In genomic region chrX:110418220-110418856, GRCh38 we compare ENCODE assay signal across 9 cellular contexts. TPM values are rescaled to one million over a fixed set of nuclear protein-coding genes. Genes with fewer than 3 reads are reported as not detected.
DNase-seq lines count a peak whose midpoint lies in the region; ATAC-seq and TF ChIP-seq lines count a peak whose summit lies in the region.
"Had no signal": no experiment of that assay in that cellular context is flagged by ENCODE, and none has a peak within 500 bp of the region (broad histone marks: within the 10 kb centered on the region; RNA-seq: fewer than 3 reads in every experiment).

No MANE protein-coding gene starts in this region.

- no peak for ATAC-seq in HG02981 (IDR thresholded peaks at IDR 0.05; ENCODE audit: unreplicated experiment)

- H3K36me3 Mint-ChIP-seq in activated naive CD4-positive, alpha-beta T cell treated with anti-CD3 and anti-CD28 coated beads, Interleukin-2, amount 10 ng/mL, durations not matched to agents 7 days and 5 days = no peaks in the 10 kb centered on the region

- H3K4me1 Mint-ChIP-seq in activated naive CD4-positive, alpha-beta T cell treated with anti-CD3 and anti-CD28 coated beads, Interleukin-2, amount 10 ng/mL, durations not matched to agents 7 days and 5 days = no peaks in the 10 kb centered on the region

- H3K36me3 ChIP-seq in BJ (ENCODE audit: control insufficient read depth, insufficient read depth, low read length) = no peaks in the 10 kb centered on the region

- H3K4me3 Mint-ChIP-seq in activated naive CD4-positive, alpha-beta T cell treated with anti-CD3 and anti-CD28 coated beads, Interleukin-2, amount 10 ng/mL, durations not matched to agents 7 days and 5 days = no peak overlapping the region
- H3K4me3 Mint-ChIP-seq: central memory CD8-positive, alpha-beta T cell had no signal

- H3K9me3 Mint-ChIP-seq in activated naive CD4-positive, alpha-beta T cell treated with anti-CD3 and anti-CD28 coated beads, Interleukin-2, amount 10 ng/mL, durations not matched to agents 7 days and 5 days = no peaks in the 10 kb centered on the region
- H3K9me3 Mint-ChIP-seq: central memory CD8-positive, alpha-beta T cell had no signal

- H3K27me3 ChIP-seq in BJ (ENCODE audit: control insufficient read depth, insufficient read depth, low read length) = no peaks in the 10 kb centered on the region

- DNase-seq in BJ (ENCODE audit: low read depth) (no peak), Kasumi-1 (lab: John Stamatoyannopoulos, UW) (peak; percentile 36 to 43), amniotic epithelial cell (ENCODE audit: low read depth) (peak; percentile 79), kidney tubule cell (ENCODE audit: low spot score) (peak; percentile 54), GF-D8 (lab: John Stamatoyannopoulos, UW) (no peak)
- no peak for DNase-seq in activated naive CD4-positive, alpha-beta T cell treated with anti-CD3 and anti-CD28 coated beads, Interleukin-2, amount 10 ng/mL, durations not matched to agents 7 days and 5 days
- no peak for DNase-seq in activated CD8-positive, alpha-beta memory T cell treated with anti-CD3 and anti-CD28 coated beads, Interleukin-2, amount 50 U/mL, for 48 hours

- H3K4me3 ChIP-seq in BJ (ENCODE audit: low read depth, low read length) = no peak overlapping the region

- no peak overlapping the region for H3K27ac Mint-ChIP-seq in activated naive CD4-positive, alpha-beta T cell treated with anti-CD3 and anti-CD28 coated beads, Interleukin-2, amount 10 ng/mL, durations not matched to agents 7 days and 5 days

- POLR2A ChIA-PET in BJ (lab: Charles Lee) = no interaction called here

- no peaks in the 10 kb centered on the region for H3K27me3 Mint-ChIP-seq in activated naive CD4-positive, alpha-beta T cell treated with anti-CD3 and anti-CD28 coated beads, Interleukin-2, amount 10 ng/mL, durations not matched to agents 7 days and 5 days

- CTCF ChIA-PET in BJ (lab: Yijun Ruan, JAX) = interaction anchor here (0.8 to 16.7 kb wide), 13 partner anchors 10 to 508 kb away, joined by 3 to 331 read pairs (median 4); no protein-coding TSS in a partner anchor
- CTCF ChIA-PET in activated naive CD4-positive, alpha-beta T cell treated with anti-CD3 and anti-CD28 coated beads, Interleukin-2, amount 10 ng/mL, durations not matched to agents 7 days and 5 days (lab: Charles Lee) = interaction anchor here (0.6 to 25.3 kb wide), 2 partner anchors 259 to 272 kb away, joined by 3 to 409 read pairs; no protein-coding TSS in a partner anchor

- peak; percentile 61 for TF ChIP-seq CTCF in BJ (IDR thresholded peaks at IDR 0.05; ENCODE audit: insufficient read depth, low read depth, low read length)

RNA-seq across cellular contexts. Expression of gene RTL9, which starts 59.7 kb away (rescaled TPM):
- polyA plus RNA-seq in BJ (2011; rRNA removed) = 0.16 and 0.18 TPM in 2 replicates
- 0.24 and 0.41 TPM in 2 replicates for polyA minus RNA-seq in BJ (2011; rRNA and poly(A)+ RNA removed)

Comparison
In these comparisons a context has a peak if more than half of its experiments do, and no peak if none do; other contexts are left out.
1. DNase-seq: peak in Kasumi-1 (2 of 2), amniotic epithelial cell (single experiment) and kidney tubule cell (single experiment); none in BJ (single experiment), GF-D8 (single experiment), activated naive CD4-positive, alpha-beta T cell treated with anti-CD3 and anti-CD28 coated beads, Interleukin-2, amount 10 ng/mL, durations not matched to agents 7 days and 5 days (single experiment) and activated CD8-positive, alpha-beta memory T cell treated with anti-CD3 and anti-CD28 coated beads, Interleukin-2, amount 50 U/mL, for 48 hours (single experiment).